In the genomic region with DNA sequence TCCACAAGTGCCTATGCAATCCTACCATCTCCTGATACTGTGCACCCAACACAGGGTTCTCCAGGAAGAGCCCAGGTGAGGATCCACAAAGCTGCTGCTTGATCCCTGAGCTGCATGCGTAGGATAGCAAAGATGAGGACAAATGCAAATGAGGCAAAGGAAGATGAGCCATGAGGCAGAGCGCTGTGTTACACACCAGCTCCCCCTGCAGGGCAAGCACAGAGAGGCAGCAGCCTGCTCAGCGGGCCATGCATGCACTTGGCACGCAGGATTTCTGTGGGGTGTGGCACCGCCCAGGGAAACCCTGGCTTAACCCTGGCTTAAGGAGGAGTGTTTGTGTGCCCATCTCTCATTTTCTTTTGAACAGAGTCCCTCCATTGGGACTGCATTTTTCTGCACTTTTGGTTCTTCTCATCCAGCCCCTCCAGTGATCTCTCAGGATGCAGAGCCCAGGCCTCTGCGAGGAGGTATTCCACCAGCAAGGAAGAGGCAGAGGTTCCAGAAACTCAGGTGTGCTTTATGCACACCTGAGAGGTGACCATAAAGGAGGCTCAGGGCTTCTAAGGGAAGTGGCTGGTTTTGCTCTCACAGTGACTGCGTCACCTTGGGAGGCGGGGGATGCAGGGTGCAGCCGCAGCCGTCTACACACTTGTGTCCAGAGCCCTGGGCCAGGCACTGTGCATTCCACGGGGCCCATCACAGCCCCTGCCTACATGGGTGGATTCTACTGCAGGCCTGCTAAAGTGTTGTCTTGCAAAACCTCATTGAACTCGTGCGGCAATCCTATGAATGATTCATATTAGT, we compare ENCODE assay signal across 8 cellular contexts.
DNase-seq lines count a peak whose midpoint lies in the region; ATAC-seq and TF ChIP-seq lines count a peak whose summit lies in the region.

No MANE protein-coding gene starts in this region.

- POLR2A ChIA-PET in RWPE1 (lab: Yijun Ruan, JAX; ENCODE audit: low non-redundant PET), result no interaction called here

- no peaks in the 10 kb centered on the region for H3K27me3 Mint-ChIP-seq in activated naive CD8-positive, alpha-beta T cell treated with anti-CD3 and anti-CD28 coated beads, Interleukin-2, amount 50 U/mL, for 24 hours

- H3K4me1 Mint-ChIP-seq in activated naive CD8-positive, alpha-beta T cell treated with anti-CD3 and anti-CD28 coated beads, Interleukin-2, amount 50 U/mL, for 24 hours, result no peaks in the 10 kb centered on the region

- H3K27ac Mint-ChIP-seq in activated naive CD8-positive, alpha-beta T cell treated with anti-CD3 and anti-CD28 coated beads, Interleukin-2, amount 50 U/mL, for 24 hours, result no peak overlapping the region

- no peak overlapping the region for H3K27ac ChIP-seq in RWPE1

- H3K36me3 Mint-ChIP-seq in activated naive CD8-positive, alpha-beta T cell treated with anti-CD3 and anti-CD28 coated beads, Interleukin-2, amount 50 U/mL, for 24 hours (ENCODE audit: low read depth), result no peaks in the 10 kb centered on the region

- H3K9me3 Mint-ChIP-seq in activated naive CD8-positive, alpha-beta T cell treated with anti-CD3 and anti-CD28 coated beads, Interleukin-2, amount 50 U/mL, for 24 hours, result no peaks in the 10 kb centered on the region

- CTCF ChIA-PET in RWPE1 (lab: Yijun Ruan, JAX), result interaction anchor here (0.5 to 2.1 kb wide), 6 partner anchors 93 to 1214 kb away, joined by 3 to 6 read pairs (median 3); no protein-coding TSS in a partner anchor

- DNase-seq in GM03348 (ENCODE audit: low spot score), result peak; percentile 82
- peak; percentile 60 for DNase-seq in RWPE1 (ENCODE audit: low spot score)
- DNase-seq in activated naive CD8-positive, alpha-beta T cell treated with anti-CD3 and anti-CD28 coated beads, Interleukin-2, amount 50 U/mL, for 24 hours, result peak; percentile 39
- DNase-seq in hippocampal formation (lab: John Stamatoyannopoulos, UW), result peak; percentile 7 to 8
- peak; percentile 3 to 35 for DNase-seq in stimulated activated CD4-positive, alpha-beta T cell treated with anti-CD3 and anti-CD28 coated beads, Interleukin-12 subunit alpha, Interleukin-12 subunit beta, amount 100 ng/mL, for 24 hours (ENCODE audit: low read depth in 2 of 2)
- DNase-seq in GF-D8 (lab: John Stamatoyannopoulos, UW), result no peak

- ATAC-seq in HG03354 (IDR thresholded peaks at IDR 0.05; ENCODE audit: poor library complexity, severe bottlenecking, unreplicated experiment), result peak; percentile 77
- ATAC-seq in activated naive CD8-positive, alpha-beta T cell treated with anti-CD3 and anti-CD28 coated beads, Interleukin-2, amount 50 U/mL, for 24 hours, result peak; percentile 53
- ATAC-seq in HG03439 (IDR thresholded peaks at IDR 0.05; ENCODE audit: unreplicated experiment), result no peak

- TF ChIP-seq CTCF in RWPE1 (conservative IDR thresholded peaks at IDR 0.05; ENCODE audit: low read depth), result peak; percentile 49

- no peak overlapping the region for H3K4me3 Mint-ChIP-seq in activated naive CD8-positive, alpha-beta T cell treated with anti-CD3 and anti-CD28 coated beads, Interleukin-2, amount 50 U/mL, for 24 hours
